ENCODE assay signal across 10 cellular contexts in the genomic region with DNA sequence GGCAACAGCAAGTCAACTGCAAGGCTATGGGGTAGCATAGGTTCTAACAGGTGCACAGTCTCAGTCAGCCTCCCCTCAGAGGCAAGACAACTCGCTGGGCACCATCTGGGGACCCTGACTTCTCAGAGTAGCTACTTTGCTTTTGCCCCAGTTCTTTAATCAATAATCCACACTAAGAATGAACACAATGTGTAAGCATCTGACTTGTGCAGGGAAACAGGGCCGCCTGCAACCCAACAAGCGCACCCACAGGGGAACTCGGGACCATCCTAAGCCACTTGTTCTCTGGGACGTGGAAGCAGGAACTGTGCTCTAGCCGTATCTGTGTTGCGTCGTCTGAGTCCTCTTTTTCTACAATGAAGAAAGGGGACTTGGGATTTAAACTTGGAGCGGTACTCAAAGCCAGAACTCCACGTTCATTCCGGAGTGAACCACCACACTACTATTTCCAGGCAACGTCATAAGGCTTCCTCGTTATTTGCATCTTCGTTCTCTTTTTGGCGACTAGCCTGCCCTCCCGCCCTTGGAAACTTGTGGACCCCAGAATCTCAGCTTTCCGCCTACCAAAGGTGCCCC. TPM values are rescaled to one million over a fixed set of nuclear protein-coding genes. Genes with fewer than 3 reads are reported as not detected.
DNase-seq lines count a peak whose midpoint lies in the region; ATAC-seq, FAIRE-seq and TF ChIP-seq lines count a peak whose summit lies in the region.
"Had no signal": no experiment of that assay in that cellular context is flagged by ENCODE, and none has a peak within 500 bp of the region (broad histone marks: within the 10 kb centered on the region; RNA-seq: fewer than 3 reads in every experiment).

No MANE protein-coding gene starts in this region.

- H3K4me1 ChIP-seq in adrenal gland (replicated peaks in 1 of 2) = peaks cover 0 to 11% of the 10 kb centered on the region in 2 donors
- H3K4me1 ChIP-seq in iPS DF 6.9 (ENCODE audit: control insufficient read depth, insufficient read depth, low read length) = peaks cover 1% of the 10 kb centered on the region; the same call in 1 of the 2 replicates
- H3K4me1 ChIP-seq in sigmoid colon = peaks cover 0 to 32% (median 18%) of the 10 kb centered on the region in 4 donors
- peaks cover 5% of the 10 kb centered on the region for H3K4me1 ChIP-seq in A673 (ENCODE audit: insufficient read depth, low read length, poor library complexity, severe bottlenecking)

- H3K36me3 ChIP-seq in adrenal gland (replicated peaks in 1 of 2) (no peaks in the 10 kb centered on the region), iPS DF 6.9 (ENCODE audit: control insufficient read depth, insufficient read depth, low read length) (no peaks in the 10 kb centered on the region), sigmoid colon (no peaks in the 10 kb centered on the region), A673 (ENCODE audit: insufficient read depth, low read length, poor library complexity, severe bottlenecking) (no peaks in the 10 kb centered on the region)

- H3K27ac ChIP-seq in adrenal gland = peak overlapping the region in 3 of 5 donors; percentile 69 to 86 (median 80)
- H3K27ac ChIP-seq in iPS DF 6.9 (ENCODE audit: low read length) = no peak overlapping the region
- H3K27ac ChIP-seq in sigmoid colon = peak overlapping the region; percentile 84 to 97 (median 94)
- H3K27ac ChIP-seq in A673 (ENCODE audit: low read depth, low read length, poor library complexity, severe bottlenecking) = no peak overlapping the region

- FAIRE-seq in RCC 7860 (lab: Jason Lieb, UNC) = no peak

- H3K4me3 ChIP-seq in adrenal gland (peak overlapping the region in 2 of 4 donors; percentile 71 to 90), iPS DF 6.9 (ENCODE audit: low read length) (peak overlapping the region; percentile 86; the same call in 1 of the 2 replicates), sigmoid colon (peak overlapping the region; percentile 65 to 74 (median 68)), A673 (ENCODE audit: low read depth, low read length, poor library complexity, severe bottlenecking) (no peak overlapping the region)

- TF ChIP-seq CTCF in adrenal gland (IDR thresholded peaks at IDR 0.05) = no peak
- TF ChIP-seq CTCF in sigmoid colon (IDR thresholded peaks at IDR 0.05) = no peak
- TF ChIP-seq CTCF in A673 (conservative IDR thresholded peaks at IDR 0.05; ENCODE audit: low read depth, low read length) = no peak

- POLR2A ChIA-PET in A673 (lab: Charles Lee; ENCODE audit: low non-redundant PET) = no interaction called here

- no peak for TF ChIP-seq EP300 in sigmoid colon (IDR thresholded peaks at IDR 0.05)

- no peak for TF ChIP-seq POLR2A in adrenal gland (IDR thresholded peaks at IDR 0.05)
- no peak for TF ChIP-seq POLR2A in sigmoid colon (IDR thresholded peaks at IDR 0.05)

- H3K27me3 ChIP-seq in adrenal gland (no peaks in the 10 kb centered on the region), iPS DF 6.9 (ENCODE audit: control insufficient read depth, insufficient read depth, low read length) (no peaks in the 10 kb centered on the region), sigmoid colon (no peaks in the 10 kb centered on the region), A673 (replicated peaks; ENCODE audit: insufficient read depth, low read depth, low read length, poor library complexity) (peaks cover 7% of the 10 kb centered on the region)

- no TSS peak for BruUV-seq in A673 (replicated peaks; lab: Mats Ljungman, UMichigan)

- CTCF ChIA-PET in A673 (lab: Charles Lee) = no interaction called here

- intact Hi-C loops in adrenal gland (cut with DNase I) = loop anchor here in 1 of 2 donors (5.0 kb wide), 2 partner anchors 65 to 190 kb away; no protein-coding TSS in a partner anchor
- intact Hi-C loops in sigmoid colon (cut with DNase I) = loop anchor here (2.0 to 5.0 kb wide), 4 partner anchors 40 to 175 kb away; a partner anchor contains a TSS
- intact Hi-C loops in A673 (cut with micrococcal nuclease; ENCODE audit: unreplicated experiment) = no loop called here

- WGBS in adrenal gland, 4 donors = 34 to 40% (median 38%) methylated on average over 17 of the region's 17 CpGs
- WGBS in iPS DF 6.9 (ENCODE audit: insufficient coverage, insufficient read length) = no CpG with 5 or more reads among the region's 17 CpGs
- 12 to 28% methylated on average over 17 of the region's 17 CpGs for WGBS in sigmoid colon, 2 donors

- no peaks in the 10 kb centered on the region for H3K9me3 ChIP-seq in adrenal gland (replicated peaks in 1 of 3)
- H3K9me3 ChIP-seq in iPS DF 6.9 (ENCODE audit: control insufficient read depth, insufficient read depth, low read length) = no peaks in the 10 kb centered on the region
- H3K9me3 ChIP-seq in sigmoid colon = no peaks in the 10 kb centered on the region
- no peaks in the 10 kb centered on the region for H3K9me3 ChIP-seq in A673 (ENCODE audit: low read depth, low read length, poor library complexity, severe bottlenecking)

- peak; percentile 1 for ATAC-seq in GM21360 (IDR thresholded peaks at IDR 0.05; ENCODE audit: unreplicated experiment)

- no peak for DNase-seq in adrenal gland
- no peak for DNase-seq in iPS DF 6.9 (ENCODE audit: low read depth, low spot score)
- no peak for DNase-seq in sigmoid colon
- DNase-seq in A673 (ENCODE audit: low spot score) = no peak
- DNase-seq in stimulated activated CD8-positive, alpha-beta memory T cell treated with anti-CD3 and anti-CD28 coated beads, Interleukin-4, amount 100 ng/mL, for 48 hours = no peak
- DNase-seq in RCC 7860 (ENCODE audit: low spot score) = no peak
- DNase-seq in NAMALWA (ENCODE audit: low spot score) = no peak

RNA-seq across cellular contexts. Expression of a gene that starts 1.8 kb away (rescaled TPM):
- 1 to 10 TPM; 1.4 to 7.0 (median 3.4) TPM for total RNA-seq in adrenal gland
- 1 to 10 TPM; 1.3 to 9.0 (median 1.8) TPM for polyA plus RNA-seq in adrenal gland
- 10 to 100 TPM in 2 of 4 donors, 1 to 10 TPM in 2; 6.9 to 19.7 (median 10.4) TPM for total RNA-seq in sigmoid colon
- polyA plus RNA-seq in sigmoid colon = 10 to 100 TPM; 16.1 to 23.4 (median 18.6) TPM
- 0.19 and 0.31 TPM in 2 replicates for total RNA-seq in A673 (2021)
- total RNA-seq: SK-MEL-5 had no signal

RNA-seq across cellular contexts. Expression of a gene that starts 3.7 kb away (rescaled TPM):
- total RNA-seq in adrenal gland (not detected), sigmoid colon (not detected), A673 (2021) (not detected in 2 replicates)
- polyA plus RNA-seq in adrenal gland (not detected), sigmoid colon (not detected)
- total RNA-seq: lung microvascular endothelial cell, SK-MEL-5 had no signal

RNA-seq across cellular contexts. Expression of a gene that starts 45.5 kb away (rescaled TPM):
- total RNA-seq in adrenal gland (10 to 100 TPM in 6 of 8 donors, 1 to 10 TPM in 2; 6.2 to 31.7 (median 14.6) TPM), sigmoid colon (10 to 100 TPM; 21.0 to 28.0 (median 26.8) TPM), A673 (2021) (5.9 TPM in 2 replicates)
- polyA plus RNA-seq in adrenal gland (10 to 100 TPM; 10.7 to 22.7 (median 16.2) TPM), sigmoid colon (10 to 100 TPM in 2 of 3 donors, 1 to 10 TPM in 1; 6.4 to 11.3 (median 10.2) TPM)
- total RNA-seq: SK-MEL-5 had no signal

Comparison
In these comparisons a context has a peak if more than half of its experiments do, and no peak if none do; other contexts are left out.
1. H3K27ac ChIP-seq: peak in adrenal gland (3 of 5) and sigmoid colon (4 of 4); none in iPS DF 6.9 (single experiment) and A673 (single experiment).